1 cellular context compared by ENCODE assay signal in genomic region chr10:99732033-99732912, GRCh38.
TF ChIP-seq lines count a peak whose summit lies in the region.

COX15 (minus strand) TSS chr10:99732127; CDS start chr10:99732049, 78 bp downstream.
A gene with protein sequence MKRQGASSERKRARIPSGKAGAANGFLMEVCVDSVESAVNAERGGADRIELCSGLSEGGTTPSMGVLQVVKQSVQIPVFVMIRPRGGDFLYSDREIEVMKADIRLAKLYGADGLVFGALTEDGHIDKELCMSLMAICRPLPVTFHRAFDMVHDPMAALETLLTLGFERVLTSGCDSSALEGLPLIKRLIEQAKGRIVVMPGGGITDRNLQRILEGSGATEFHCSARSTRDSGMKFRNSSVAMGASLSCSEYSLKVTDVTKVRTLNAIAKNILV (plus strand): TSS chr10:99732234. CDS start chr10:99732349, 115 bp downstream.

TF ChIP-seq in HepG2, 621 proteins besides CTCF, POLR2A, EP300 and RAD21 (continued from another document and continues in another):
- TF ChIP-seq NFYB (CRISPR knock-in tag; IDR thresholded peaks at IDR 0.05), result 0 out of 2 replicates have a peak, but pooled peaks have one; percentile 22
- no peak for TF ChIP-seq ZKSCAN5 (CRISPR knock-in tag; IDR thresholded peaks at IDR 0.05)
- TF ChIP-seq AKAP8 (CRISPR knock-in tag; IDR thresholded peaks at IDR 0.05), result 0 out of 2 replicates have a peak, but pooled peaks have one; percentile 24
- TF ChIP-seq ZNF646 (CRISPR knock-in tag; IDR thresholded peaks at IDR 0.05), result no peak
- peak; percentile 86; the same call in 1 of the 2 replicates for TF ChIP-seq HES4 (CRISPR knock-in tag; IDR thresholded peaks at IDR 0.05; ENCODE audit: borderline replicate concordance)
- TF ChIP-seq, protein P1, sequence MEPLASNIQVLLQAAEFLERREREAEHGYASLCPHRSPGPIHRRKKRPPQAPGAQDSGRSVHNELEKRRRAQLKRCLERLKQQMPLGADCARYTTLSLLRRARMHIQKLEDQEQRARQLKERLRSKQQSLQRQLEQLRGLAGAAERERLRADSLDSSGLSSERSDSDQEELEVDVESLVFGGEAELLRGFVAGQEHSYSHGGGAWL (CRISPR knock-in tag; IDR thresholded peaks at IDR 0.05), result no peak; the same call in 1 of the 2 replicates
- no peak for TF ChIP-seq FLYWCH1 (CRISPR knock-in tag; IDR thresholded peaks at IDR 0.05)
- no peak for TF ChIP-seq ZNF264 (CRISPR knock-in tag; IDR thresholded peaks at IDR 0.05)
- peak; percentile 58 for TF ChIP-seq MIXL1 (CRISPR knock-in tag; IDR thresholded peaks at IDR 0.05)
- TF ChIP-seq ETV5 (CRISPR knock-in tag; IDR thresholded peaks at IDR 0.05; ENCODE audit: borderline replicate concordance), result peak; percentile 54
- no peak for TF ChIP-seq FOXP1 (IDR thresholded peaks at IDR 0.05)
- no peak for TF ChIP-seq FOXP1 (CRISPR knock-in tag; IDR thresholded peaks at IDR 0.05)
- TF ChIP-seq, protein P2, sequence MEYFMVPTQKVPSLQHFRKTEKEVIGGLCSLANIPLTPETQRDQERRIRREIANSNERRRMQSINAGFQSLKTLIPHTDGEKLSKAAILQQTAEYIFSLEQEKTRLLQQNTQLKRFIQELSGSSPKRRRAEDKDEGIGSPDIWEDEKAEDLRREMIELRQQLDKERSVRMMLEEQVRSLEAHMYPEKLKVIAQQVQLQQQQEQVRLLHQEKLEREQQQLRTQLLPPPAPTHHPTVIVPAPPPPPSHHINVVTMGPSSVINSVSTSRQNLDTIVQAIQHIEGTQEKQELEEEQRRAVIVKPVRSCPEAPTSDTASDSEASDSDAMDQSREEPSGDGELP (IDR thresholded peaks at IDR 0.05; ENCODE audit: borderline replicate concordance, low read depth), result peak; percentile 29; the same call in 1 of the 2 replicates
- TF ChIP-seq E2F2 (CRISPR knock-in tag; IDR thresholded peaks at IDR 0.05; ENCODE audit: borderline replicate concordance), result no peak
- no peak for TF ChIP-seq NFIB (CRISPR knock-in tag; IDR thresholded peaks at IDR 0.05; ENCODE audit: borderline replicate concordance)
- peak; percentile 69 for TF ChIP-seq ZNF263 (CRISPR knock-in tag; IDR thresholded peaks at IDR 0.05)
- no peak for TF ChIP-seq ZNF841 (CRISPR knock-in tag; IDR thresholded peaks at IDR 0.05; ENCODE audit: borderline replicate concordance)
- TF ChIP-seq EHMT2 (IDR thresholded peaks at IDR 0.05; ENCODE audit: borderline replicate concordance, low read depth, low read length), result no peak
- no peak; the same call in 1 of the 2 replicates for TF ChIP-seq ZNF317 (CRISPR knock-in tag; IDR thresholded peaks at IDR 0.05)
- peak; percentile 91 for TF ChIP-seq THAP11 (CRISPR knock-in tag; IDR thresholded peaks at IDR 0.05)
- TF ChIP-seq, protein P3, sequence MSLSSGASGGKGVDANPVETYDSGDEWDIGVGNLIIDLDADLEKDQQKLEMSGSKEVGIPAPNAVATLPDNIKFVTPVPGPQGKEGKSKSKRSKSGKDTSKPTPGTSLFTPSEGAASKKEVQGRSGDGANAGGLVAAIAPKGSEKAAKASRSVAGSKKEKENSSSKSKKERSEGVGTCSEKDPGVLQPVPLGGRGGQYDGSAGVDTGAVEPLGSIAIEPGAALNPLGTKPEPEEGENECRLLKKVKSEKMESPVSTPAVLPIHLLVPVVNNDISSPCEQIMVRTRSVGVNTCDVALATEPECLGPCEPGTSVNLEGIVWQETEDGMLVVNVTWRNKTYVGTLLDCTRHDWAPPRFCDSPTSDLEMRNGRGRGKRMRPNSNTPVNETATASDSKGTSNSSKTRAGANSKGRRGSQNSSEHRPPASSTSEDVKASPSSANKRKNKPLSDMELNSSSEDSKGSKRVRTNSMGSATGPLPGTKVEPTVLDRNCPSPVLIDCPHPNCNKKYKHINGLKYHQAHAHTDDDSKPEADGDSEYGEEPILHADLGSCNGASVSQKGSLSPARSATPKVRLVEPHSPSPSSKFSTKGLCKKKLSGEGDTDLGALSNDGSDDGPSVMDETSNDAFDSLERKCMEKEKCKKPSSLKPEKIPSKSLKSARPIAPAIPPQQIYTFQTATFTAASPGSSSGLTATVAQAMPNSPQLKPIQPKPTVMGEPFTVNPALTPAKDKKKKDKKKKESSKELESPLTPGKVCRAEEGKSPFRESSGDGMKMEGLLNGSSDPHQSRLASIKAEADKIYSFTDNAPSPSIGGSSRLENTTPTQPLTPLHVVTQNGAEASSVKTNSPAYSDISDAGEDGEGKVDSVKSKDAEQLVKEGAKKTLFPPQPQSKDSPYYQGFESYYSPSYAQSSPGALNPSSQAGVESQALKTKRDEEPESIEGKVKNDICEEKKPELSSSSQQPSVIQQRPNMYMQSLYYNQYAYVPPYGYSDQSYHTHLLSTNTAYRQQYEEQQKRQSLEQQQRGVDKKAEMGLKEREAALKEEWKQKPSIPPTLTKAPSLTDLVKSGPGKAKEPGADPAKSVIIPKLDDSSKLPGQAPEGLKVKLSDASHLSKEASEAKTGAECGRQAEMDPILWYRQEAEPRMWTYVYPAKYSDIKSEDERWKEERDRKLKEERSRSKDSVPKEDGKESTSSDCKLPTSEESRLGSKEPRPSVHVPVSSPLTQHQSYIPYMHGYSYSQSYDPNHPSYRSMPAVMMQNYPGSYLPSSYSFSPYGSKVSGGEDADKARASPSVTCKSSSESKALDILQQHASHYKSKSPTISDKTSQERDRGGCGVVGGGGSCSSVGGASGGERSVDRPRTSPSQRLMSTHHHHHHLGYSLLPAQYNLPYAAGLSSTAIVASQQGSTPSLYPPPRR (CRISPR knock-in tag; IDR thresholded peaks at IDR 0.05; ENCODE audit: borderline replicate concordance), result peak; percentile 60; the same call in 1 of the 2 replicates
- peak; percentile 69 for TF ChIP-seq ZFY (CRISPR knock-in tag; IDR thresholded peaks at IDR 0.05)
- TF ChIP-seq KDM5B (CRISPR knock-in tag; IDR thresholded peaks at IDR 0.05; ENCODE audit: borderline replicate concordance), result peak; percentile 73; the same call in 1 of the 2 replicates
- TF ChIP-seq ZNF432 (CRISPR knock-in tag; IDR thresholded peaks at IDR 0.05; ENCODE audit: borderline replicate concordance), result no peak
- no peak for TF ChIP-seq DDIT3 (CRISPR knock-in tag; IDR thresholded peaks at IDR 0.05)
- peak; percentile 41; the same call in 1 of the 2 replicates for TF ChIP-seq ZNF598 (CRISPR knock-in tag; IDR thresholded peaks at IDR 0.05; ENCODE audit: borderline replicate concordance)
- TF ChIP-seq SALL2 (CRISPR knock-in tag; IDR thresholded peaks at IDR 0.05), result 0 out of 2 replicates have a peak, but pooled peaks have one; percentile 6
- no peak for TF ChIP-seq MAF1 (CRISPR knock-in tag; IDR thresholded peaks at IDR 0.05; ENCODE audit: borderline replicate concordance)
- no peak for TF ChIP-seq PAWR (CRISPR knock-in tag; IDR thresholded peaks at IDR 0.05; ENCODE audit: borderline replicate concordance)
- TF ChIP-seq, protein P4, sequence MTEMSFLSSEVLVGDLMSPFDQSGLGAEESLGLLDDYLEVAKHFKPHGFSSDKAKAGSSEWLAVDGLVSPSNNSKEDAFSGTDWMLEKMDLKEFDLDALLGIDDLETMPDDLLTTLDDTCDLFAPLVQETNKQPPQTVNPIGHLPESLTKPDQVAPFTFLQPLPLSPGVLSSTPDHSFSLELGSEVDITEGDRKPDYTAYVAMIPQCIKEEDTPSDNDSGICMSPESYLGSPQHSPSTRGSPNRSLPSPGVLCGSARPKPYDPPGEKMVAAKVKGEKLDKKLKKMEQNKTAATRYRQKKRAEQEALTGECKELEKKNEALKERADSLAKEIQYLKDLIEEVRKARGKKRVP (CRISPR knock-in tag; IDR thresholded peaks at IDR 0.05), result peak in 1 of 2 experiments; percentile 55; a peak in 1 of 4 replicates
- TF ChIP-seq NBN (conservative IDR thresholded peaks at IDR 0.05), result no peak
- TF ChIP-seq KLF6 (CRISPR knock-in tag; IDR thresholded peaks at IDR 0.05), result no peak; the same call in 1 of the 2 replicates
- 0 out of 2 replicates have a peak, but pooled peaks have one; percentile 63 for TF ChIP-seq TOPORS (CRISPR knock-in tag; IDR thresholded peaks at IDR 0.05)
- peak; percentile 67; the same call in 1 of the 2 replicates for TF ChIP-seq ZNF430 (CRISPR knock-in tag; IDR thresholded peaks at IDR 0.05)
- no peak for TF ChIP-seq RFX5 (IDR thresholded peaks at IDR 0.05; ENCODE audit: low read depth, low read length)
- no peak; the same call in 1 of the 2 replicates for TF ChIP-seq ZSCAN25 (CRISPR knock-in tag; IDR thresholded peaks at IDR 0.05)
- no peak for TF ChIP-seq ZNF615 (CRISPR knock-in tag; IDR thresholded peaks at IDR 0.05; ENCODE audit: borderline replicate concordance)
- TF ChIP-seq SP2 (CRISPR knock-in tag; IDR thresholded peaks at IDR 0.05), result peak; percentile 67; the same call in 1 of the 2 replicates
- no peak for TF ChIP-seq ZIK1 (CRISPR knock-in tag; IDR thresholded peaks at IDR 0.05; ENCODE audit: borderline replicate concordance, low read depth)
- TF ChIP-seq GLI4 (CRISPR knock-in tag; IDR thresholded peaks at IDR 0.05; ENCODE audit: borderline replicate concordance), result 0 out of 2 replicates have a peak, but pooled peaks have one; percentile 30
- peak; percentile 65; the same call in 1 of the 2 replicates for TF ChIP-seq YEATS2 (CRISPR knock-in tag; IDR thresholded peaks at IDR 0.05; ENCODE audit: borderline replicate concordance)
- no peak for TF ChIP-seq ZNF383 (CRISPR knock-in tag; IDR thresholded peaks at IDR 0.05; ENCODE audit: borderline replicate concordance)
- TF ChIP-seq CHD2 (IDR thresholded peaks at IDR 0.05; ENCODE audit: low read depth, low read length), result no peak
- TF ChIP-seq SRSF9 (IDR thresholded peaks at IDR 0.05; ENCODE audit: borderline replicate concordance, insufficient read depth, low read depth, low read length, poor library complexity, severe bottlenecking), result no peak
- 0 out of 2 replicates have a peak, but pooled peaks have one; percentile 12 for TF ChIP-seq HMG20A (CRISPR knock-in tag; IDR thresholded peaks at IDR 0.05; ENCODE audit: borderline replicate concordance)
- TF ChIP-seq TAF1 (CRISPR knock-in tag; IDR thresholded peaks at IDR 0.05), result peak; percentile 82
- TF ChIP-seq, protein P5, sequence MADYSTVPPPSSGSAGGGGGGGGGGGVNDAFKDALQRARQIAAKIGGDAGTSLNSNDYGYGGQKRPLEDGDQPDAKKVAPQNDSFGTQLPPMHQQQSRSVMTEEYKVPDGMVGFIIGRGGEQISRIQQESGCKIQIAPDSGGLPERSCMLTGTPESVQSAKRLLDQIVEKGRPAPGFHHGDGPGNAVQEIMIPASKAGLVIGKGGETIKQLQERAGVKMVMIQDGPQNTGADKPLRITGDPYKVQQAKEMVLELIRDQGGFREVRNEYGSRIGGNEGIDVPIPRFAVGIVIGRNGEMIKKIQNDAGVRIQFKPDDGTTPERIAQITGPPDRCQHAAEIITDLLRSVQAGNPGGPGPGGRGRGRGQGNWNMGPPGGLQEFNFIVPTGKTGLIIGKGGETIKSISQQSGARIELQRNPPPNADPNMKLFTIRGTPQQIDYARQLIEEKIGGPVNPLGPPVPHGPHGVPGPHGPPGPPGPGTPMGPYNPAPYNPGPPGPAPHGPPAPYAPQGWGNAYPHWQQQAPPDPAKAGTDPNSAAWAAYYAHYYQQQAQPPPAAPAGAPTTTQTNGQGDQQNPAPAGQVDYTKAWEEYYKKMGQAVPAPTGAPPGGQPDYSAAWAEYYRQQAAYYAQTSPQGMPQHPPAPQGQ (CRISPR knock-in tag; IDR thresholded peaks at IDR 0.05; ENCODE audit: borderline replicate concordance), result no peak
- peak; percentile 77 for TF ChIP-seq HOXA5 (CRISPR knock-in tag; IDR thresholded peaks at IDR 0.05)
- peak; percentile 59; the same call in 1 of the 2 replicates for TF ChIP-seq NR1H2 (CRISPR knock-in tag; IDR thresholded peaks at IDR 0.05; ENCODE audit: borderline replicate concordance, low read depth)
